12 cellular contexts compared by ENCODE assay signal in the genomic region with DNA sequence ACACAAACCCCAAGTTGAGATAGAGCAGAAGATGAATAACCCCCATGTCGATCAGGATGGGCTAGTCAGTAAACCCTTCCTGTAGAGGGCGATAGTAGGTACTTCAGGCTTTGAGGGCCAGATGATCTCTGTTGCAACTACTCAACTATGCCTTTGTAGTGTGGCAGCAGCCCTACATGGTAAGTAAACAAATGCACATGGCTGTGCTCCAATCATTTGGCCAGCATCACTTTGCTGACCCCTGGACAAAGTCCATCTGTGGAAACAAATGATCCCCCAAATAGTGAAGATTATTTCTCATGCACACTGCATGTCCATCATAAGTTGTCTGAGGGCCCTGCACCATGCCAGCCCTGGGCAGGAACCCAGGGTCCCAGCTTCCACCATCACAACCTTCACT.
DNase-seq lines count a peak whose midpoint lies in the region; ATAC-seq, FAIRE-seq and TF ChIP-seq lines count a peak whose summit lies in the region.
"Had no signal": no experiment of that assay in that cellular context is flagged by ENCODE, and none has a peak within 500 bp of the region (broad histone marks: within the 10 kb centered on the region; RNA-seq: fewer than 3 reads in every experiment).

No MANE protein-coding gene starts in this region.

- no peak overlapping the region for H3K27ac ChIP-seq in GM23338 (ENCODE audit: low read depth)
- H3K27ac ChIP-seq in RWPE1 = peak overlapping the region; percentile 84
- no peak overlapping the region for H3K27ac ChIP-seq in keratinocyte (ENCODE audit: control insufficient read depth, insufficient read depth, low read length)
- H3K27ac ChIP-seq in pancreas = no peak overlapping the region
- H3K27ac ChIP-seq in esophagus squamous epithelium = no peak overlapping the region
- H3K27ac ChIP-seq: colonic mucosa had no signal

- 0 out of 2 replicates have a peak, but pooled peaks cover 5% of the 10 kb centered on the region for H3K9me2 ChIP-seq in GM23338 (ENCODE audit: insufficient read depth)

- WGBS in pancreas, 2 donors = 61 to 72% methylated on average over 2 of the region's 2 CpGs
- WGBS in esophagus squamous epithelium, 2 donors = 71 to 88% methylated on average over 2 of the region's 2 CpGs

- H3K4me3 ChIP-seq in GM23338 = no peak overlapping the region
- H3K4me3 ChIP-seq in keratinocyte (ENCODE audit: control insufficient read depth in 2 of 3, extremely low read depth in 1 of 3, insufficient read depth in 2 of 3, low read depth in 1 of 3, low read length in 3 of 3) = no peak overlapping the region
- H3K4me3 ChIP-seq in pancreas = no peak overlapping the region
- no peak overlapping the region for H3K4me3 ChIP-seq in esophagus squamous epithelium
- H3K4me3 ChIP-seq: colonic mucosa had no signal

- H3K27me3 ChIP-seq in GM23338 (ENCODE audit: insufficient read depth) (no peaks in the 10 kb centered on the region), keratinocyte (ENCODE audit: control insufficient read depth, extremely low read depth, insufficient read depth, low read length) (no peaks in the 10 kb centered on the region), pancreas (no peaks in the 10 kb centered on the region), esophagus squamous epithelium (no peaks in the 10 kb centered on the region)
- H3K27me3 ChIP-seq: colonic mucosa had no signal

- H3K9me3 ChIP-seq in keratinocyte (ENCODE audit: control insufficient read depth, low read depth, low read length) (no peaks in the 10 kb centered on the region), pancreas (no peaks in the 10 kb centered on the region), esophagus squamous epithelium (peaks cover 0 to under 1% (median 0%) of the 10 kb centered on the region in 3 donors)
- H3K9me3 ChIP-seq: colonic mucosa had no signal

- CTCF ChIA-PET in RWPE1 (lab: Yijun Ruan, JAX) = no interaction called here

- DNase-seq in CD14-positive monocyte (ENCODE audit: low spot score) (no peak), GM23338 (ENCODE audit: low spot score) (peak; percentile 72), RWPE1 (ENCODE audit: low spot score) (no peak), keratinocyte (ENCODE audit: low read depth, low spot score) (no peak), pancreas (no peak), esophagus squamous epithelium (lab: John Stamatoyannopoulos, UW) (no peak)
- DNase-seq in activated effector memory CD4-positive, alpha-beta T cell treated with Interleukin-2 at 50 U/mL for 16 hours = no peak
- DNase-seq: activated CD4-positive, alpha-beta memory T cell treated with anti-CD3 and anti-CD28 coated beads, Interleukin-2, amount 10 ng/mL, durations not matched to agents 7 days and 5 days; activated naive CD4-positive, alpha-beta T cell treated with anti-CD3 and anti-CD28 coated beads, Interleukin-2, amount 50 U/mL, for 16 hours; colonic mucosa; NCI-H187 had no signal

- H2AFZ ChIP-seq in GM23338 (no peak overlapping the region), keratinocyte (ENCODE audit: control insufficient read depth, low read length) (no peak overlapping the region)

- H3F3A ChIP-seq in GM23338 (replicated peaks; ENCODE audit: low read depth) = no peaks in the 10 kb centered on the region

- H3K27me3 Mint-ChIP-seq in CD14-positive monocyte (ENCODE audit: low read depth in 3 of 3) = peaks cover 0 to 9% (median 3%) of the 10 kb centered on the region in 3 donors
- H3K27me3 Mint-ChIP-seq in GM23338 (ENCODE audit: insufficient read depth, low read depth, poor library complexity) = no peaks in the 10 kb centered on the region

- dilution Hi-C loops in keratinocyte (cut with MboI; ENCODE audit: extremely low pct_ligation_motif_present, low sequenced_read_pairs) = no loop called here

- H3K4me1 Mint-ChIP-seq in CD14-positive monocyte (peaks cover 23% of the 10 kb centered on the region), GM23338 (no peaks in the 10 kb centered on the region)

- H3K36me3 ChIP-seq in GM23338 (ENCODE audit: insufficient read depth) = no peaks in the 10 kb centered on the region
- no peaks in the 10 kb centered on the region for H3K36me3 ChIP-seq in keratinocyte (ENCODE audit: control insufficient read depth in 2 of 2, extremely low read depth in 1 of 2, insufficient read depth in 2 of 2, low read length in 2 of 2)
- H3K36me3 ChIP-seq in pancreas = no peaks in the 10 kb centered on the region
- no peaks in the 10 kb centered on the region for H3K36me3 ChIP-seq in esophagus squamous epithelium
- H3K36me3 ChIP-seq: colonic mucosa had no signal

- H3K4me1 ChIP-seq in GM23338 (ENCODE audit: insufficient read depth) (no peaks in the 10 kb centered on the region), keratinocyte (ENCODE audit: control insufficient read depth, extremely low read depth, insufficient read depth, low read length) (peaks cover 12% of the 10 kb centered on the region), pancreas (no peaks in the 10 kb centered on the region), esophagus squamous epithelium (peaks cover 0 to 8% (median 4%) of the 10 kb centered on the region in 3 donors)
- H3K4me1 ChIP-seq: colonic mucosa had no signal

- FAIRE-seq in keratinocyte (lab: Jason Lieb, UNC) (no peak), pancreas (lab: Jason Lieb, UNC) (no peak)

- H3K4me2 ChIP-seq in GM23338 (no peak overlapping the region), keratinocyte (ENCODE audit: control insufficient read depth, extremely low read depth, insufficient read depth, low read depth, low read length) (no peak overlapping the region)

- TF ChIP-seq CTCF in CD14-positive monocyte (IDR thresholded peaks at IDR 0.05) = peak; percentile 34
- peak; percentile 57 to 72 for TF ChIP-seq CTCF in GM23338 (conservative IDR thresholded peaks at IDR 0.05; ENCODE audit: low read depth in 2 of 2)
- TF ChIP-seq CTCF in RWPE1 (conservative IDR thresholded peaks at IDR 0.05; ENCODE audit: low read depth) = no peak
- peak in 2 of 3 experiments; percentile 11 for TF ChIP-seq CTCF in keratinocyte (optimal IDR thresholded peaks at IDR 0.05 in 1 of 3, IDR thresholded peaks at IDR 0.05 in 1 of 3, conservative IDR thresholded peaks at IDR 0.05 in 1 of 3; ENCODE audit: extremely low read depth in 1 of 3, insufficient read depth in 2 of 3, low read length in 3 of 3)
- no peak for TF ChIP-seq CTCF in pancreas (IDR thresholded peaks at IDR 0.05)
- TF ChIP-seq CTCF in esophagus squamous epithelium (IDR thresholded peaks at IDR 0.05) = no peak

- ATAC-seq in GM23338 (peak; percentile 67), pancreas (no peak), GM18502 (IDR thresholded peaks at IDR 0.05; ENCODE audit: poor library complexity, unreplicated experiment) (no peak)

- H3K79me2 ChIP-seq in GM23338 (replicated peaks; ENCODE audit: insufficient read depth) (no peaks in the 10 kb centered on the region), keratinocyte (ENCODE audit: control insufficient read depth, insufficient read depth, low read length) (no peaks in the 10 kb centered on the region)

- TF ChIP-seq POLR2A in esophagus squamous epithelium (IDR thresholded peaks at IDR 0.05) = no peak

- H3K9me3 Mint-ChIP-seq in CD14-positive monocyte (peaks cover 0 to 4% (median 2%) of the 10 kb centered on the region in 7 donors), GM23338 (peaks cover 4% of the 10 kb centered on the region; the same call in 1 of the 3 replicates)

- no peak overlapping the region for H3K9ac ChIP-seq in keratinocyte (ENCODE audit: control insufficient read depth, extremely low read depth, insufficient read depth, low read length)

- H3K27ac Mint-ChIP-seq in CD14-positive monocyte (peak overlapping the region in 1 of 7 donors; percentile 26), GM23338 (no peak overlapping the region)
- H3K27ac Mint-ChIP-seq: activated CD4-positive, alpha-beta memory T cell treated with anti-CD3 and anti-CD28 coated beads, Interleukin-2, amount 10 ng/mL, durations not matched to agents 7 days and 5 days had no signal

- H3K9me1 ChIP-seq in keratinocyte (ENCODE audit: control insufficient read depth, extremely low read depth, insufficient read depth, low read length) = no peaks in the 10 kb centered on the region

- intact Hi-C loops in CD14-positive monocyte (cut with micrococcal nuclease) (no loop called here), pancreas (cut with DNase I) (no loop called here), esophagus squamous epithelium (cut with DNase I) (no loop called here)

- POLR2A ChIA-PET in RWPE1 (lab: Yijun Ruan, JAX; ENCODE audit: low non-redundant PET) = no interaction called here

- H3K36me3 Mint-ChIP-seq in CD14-positive monocyte (no peaks in the 10 kb centered on the region), GM23338 (ENCODE audit: low read depth) (no peaks in the 10 kb centered on the region)

- no peak overlapping the region for H3K4me3 Mint-ChIP-seq in CD14-positive monocyte
- H3K4me3 Mint-ChIP-seq in GM23338 = no peak overlapping the region
- H3K4me3 Mint-ChIP-seq: activated CD4-positive, alpha-beta memory T cell treated with anti-CD3 and anti-CD28 coated beads, Interleukin-2, amount 10 ng/mL, durations not matched to agents 7 days and 5 days had no signal

- no peaks in the 10 kb centered on the region for H4K20me1 ChIP-seq in GM23338 (replicated peaks; ENCODE audit: insufficient read depth)
- no peaks in the 10 kb centered on the region for H4K20me1 ChIP-seq in keratinocyte (ENCODE audit: control insufficient read depth, extremely low read depth, insufficient read depth, low read length)

TF ChIP-seq in GM23338, 12 proteins besides CTCF, POLR2A, EP300 and RAD21 (continues in another document):
- no peak for TF ChIP-seq EZH2phosphoT487 (IDR thresholded peaks at IDR 0.05; ENCODE audit: unreplicated experiment)
- TF ChIP-seq STAT1 (IDR thresholded peaks at IDR 0.05; ENCODE audit: unreplicated experiment) = no peak

Comparison
In these comparisons a context has a peak if more than half of its experiments do, and no peak if none do; other contexts are left out.
1. CTCF ChIP-seq: peak in CD14-positive monocyte (single experiment), GM23338 (2 of 2) and keratinocyte (2 of 3); none in RWPE1 (single experiment), pancreas (0 of 4) and esophagus squamous epithelium (0 of 6).